ENCODE assay signal across 26 cellular contexts in the genomic region with DNA sequence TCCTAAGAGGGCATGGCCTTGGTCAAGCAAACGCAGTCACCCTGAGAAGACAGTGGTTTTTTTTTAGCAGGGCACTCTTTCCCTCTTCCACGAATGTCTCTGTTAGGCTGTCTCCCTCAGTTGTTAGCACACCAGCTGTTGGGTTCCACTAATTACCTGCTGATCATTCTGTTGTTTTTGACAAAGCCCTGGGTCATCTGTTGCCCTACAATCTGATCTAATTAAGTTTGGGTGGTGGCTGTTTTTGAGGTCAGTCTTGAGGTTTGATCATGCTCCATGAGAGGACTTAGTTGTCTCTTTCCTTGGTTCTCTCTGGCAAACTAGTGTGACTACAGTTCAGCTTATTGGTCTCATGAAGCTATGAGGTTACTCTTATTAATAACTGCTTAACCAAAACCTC.
"Had no signal": no experiment of that assay in that cellular context is flagged by ENCODE, and none has a peak within 500 bp of the region (broad histone marks: within the 10 kb centered on the region; RNA-seq: fewer than 3 reads in every experiment).

No MANE protein-coding gene starts in this region.

- H3K9me3 ChIP-seq: ascending aorta, body of pancreas, Peyer's patch, SJSA1 had no signal

- H3K36me3 ChIP-seq: Peyer's patch, SJSA1 had no signal

- H3K27ac ChIP-seq: ascending aorta, body of pancreas, Peyer's patch, RWPE1, SJSA1 had no signal

- H3K4me1 ChIP-seq: ascending aorta, Peyer's patch, SJSA1 had no signal

- H3K27me3 ChIP-seq: ascending aorta, body of pancreas, Peyer's patch, SJSA1 had no signal

- H3K4me3 ChIP-seq: ascending aorta, body of pancreas, Peyer's patch, SJSA1 had no signal

- DNase-seq: activated CD4-positive, alpha-beta T cell treated with anti-CD3 and anti-CD28 coated beads for 48 hours; activated CD4-positive, alpha-beta T cell treated with anti-CD3 and anti-CD28 coated beads, Interleukin-2, amount 50 U/mL, for 4 hours; activated CD4-positive, CD25-positive, alpha-beta regulatory T cell treated with anti-CD3 and anti-CD28 coated beads, Interleukin-2, amount 50 U/mL, for 72 hours; activated CD8-positive, alpha-beta memory T cell treated with anti-CD3 and anti-CD28 coated beads, Interleukin-2, amount 50 U/mL, for 48 hours; activated CD8-positive, alpha-beta T cell treated with anti-CD3 and anti-CD28 coated beads, Interleukin-2, amount 10 ng/mL, durations not matched to agents 7 days and 5 days; activated effector memory CD4-positive, alpha-beta T cell treated with Interleukin-2 at 50 U/mL for 16 hours; activated naive CD4-positive, alpha-beta T cell treated with Interleukin-2 at 50 U/mL for 16 hours; activated naive CD8-positive, alpha-beta T cell treated with anti-CD3 and anti-CD28 coated beads, Interleukin-2, amount 50 U/mL, for 24 hours; activated T-cell treated with anti-CD3 and anti-CD28 coated beads, Interleukin-2, amount 50 U/mL, for 1 hour; amniotic stem cell; body of pancreas; central memory CD4-positive, alpha-beta T cell; KG1; NCI-H1092; NCI-H1417 treated with DMSO at 0.1 percent for 48 hours; NCI-H187; NCI-H2081; NCI-H2227 treated with DMSO at 0.1 percent for 48 hours; NCI-H446 treated with DMSO at 0.1 percent for 48 hours; NCI-H526 treated with DMSO at 0.1 percent for 48 hours; Peyer's patch; Right ventricle myocardium superior; T-helper 9 cell had no signal
